Comparison of ENCODE assay signal across 19 cellular contexts in genomic region chr18:53644799-53645471, GRCh38.
DNase-seq lines count a peak whose midpoint lies in the region; ATAC-seq and TF ChIP-seq lines count a peak whose summit lies in the region.
"Had no signal": no experiment of that assay in that cellular context is flagged by ENCODE, and none has a peak within 500 bp of the region (broad histone marks: within the 10 kb centered on the region; RNA-seq: fewer than 3 reads in every experiment).

No MANE protein-coding gene starts in this region.

- no peak overlapping the region for H2AK5ac ChIP-seq in mesendoderm (ENCODE audit: low read length)

- no peak overlapping the region for H3K9ac ChIP-seq in mesendoderm (ENCODE audit: low read length)
- H3K9ac ChIP-seq: BLaER1 had no signal

- peaks cover 18% of the 10 kb centered on the region for H3K9me3 ChIP-seq in left ventricle myocardium inferior (replicated peaks)
- H3K9me3 ChIP-seq in spleen: peaks cover 0 to 16% (median 8%) of the 10 kb centered on the region in 8 donors
- H3K9me3 ChIP-seq: BLaER1 had no signal

- no peak overlapping the region for H3K4me2 ChIP-seq in mesendoderm (ENCODE audit: low read length)
- H3K4me2 ChIP-seq: BLaER1 had no signal

- H3K4me1 ChIP-seq in left ventricle myocardium inferior (peaks cover 14% of the 10 kb centered on the region), mesendoderm (ENCODE audit: control insufficient read depth, low read depth, low read length) (no peaks in the 10 kb centered on the region), spleen (no peaks in the 10 kb centered on the region)
- H3K4me1 ChIP-seq: BLaER1 had no signal

- no peaks in the 10 kb centered on the region for H3K27me3 ChIP-seq in left ventricle myocardium inferior (ENCODE audit: low read depth)
- no peaks in the 10 kb centered on the region for H3K27me3 ChIP-seq in mesendoderm (ENCODE audit: insufficient read depth, low read length, poor library complexity)
- no peaks in the 10 kb centered on the region for H3K27me3 ChIP-seq in spleen (replicated peaks in 1 of 7)
- H3K27me3 ChIP-seq: BLaER1 had no signal

- WGBS in mesendoderm (ENCODE audit: extremely low coverage, insufficient coverage, low lambda C conversion rate): no CpG with 5 or more reads among the region's 2 CpGs
- 49 to 65% (median 57%) methylated on average over 2 of the region's 2 CpGs for WGBS in spleen, 5 donors

- no peak for TF ChIP-seq CTCF in left ventricle myocardium inferior (IDR thresholded peaks at IDR 0.05; ENCODE audit: borderline replicate concordance)
- TF ChIP-seq CTCF in spleen (IDR thresholded peaks at IDR 0.05 in 8 of 11, conservative IDR thresholded peaks at IDR 0.05 in 3 of 11): no peak

- DNase-seq in NCI-H2171 treated with DMSO at 0.1 percent for 48 hours (lab: John Stamatoyannopoulos, UW) (peak; percentile 16), NCI-H2171 (lab: John Stamatoyannopoulos, UW) (no peak), left ventricle myocardium superior (no peak), left ventricle myocardium inferior (no peak), mesendoderm (no peak), NOMO-1 treated with dmso at 0.1 percent for 144 hours (lab: John Stamatoyannopoulos, UW; ENCODE audit: unreplicated experiment) (no peak), spleen (no peak)
- DNase-seq: 8988T; CD4-positive, alpha-beta memory T cell; DMS53; DND-41; EL; GOT3; H7; HFFc6 had no signal

- no peak overlapping the region for H3K27ac ChIP-seq in left ventricle myocardium inferior (replicated peaks)
- H3K27ac ChIP-seq in mesendoderm (ENCODE audit: low read depth, low read length): no peak overlapping the region
- no peak overlapping the region for H3K27ac ChIP-seq in spleen
- H3K27ac ChIP-seq: BLaER1, HL-60 had no signal

- no peaks in the 10 kb centered on the region for H3K79me2 ChIP-seq in mesendoderm (ENCODE audit: control insufficient read depth, insufficient read depth, low read length)

- H3K4me3 ChIP-seq in left ventricle myocardium inferior: no peak overlapping the region
- no peak overlapping the region for H3K4me3 ChIP-seq in mesendoderm (ENCODE audit: low read length)
- H3K4me3 ChIP-seq in spleen: no peak overlapping the region
- H3K4me3 ChIP-seq: BLaER1, GM12878 had no signal

- no peak overlapping the region for H2BK15ac ChIP-seq in mesendoderm (replicated peaks; ENCODE audit: low read depth)

- H2BK120ac ChIP-seq in mesendoderm (ENCODE audit: low read depth, low read length): no peak overlapping the region

- no peaks in the 10 kb centered on the region for H3K79me1 ChIP-seq in mesendoderm (ENCODE audit: low read length)

- no peak overlapping the region for H2BK5ac ChIP-seq in mesendoderm (ENCODE audit: low read length)

- intact Hi-C loops in left ventricle myocardium superior (cut with micrococcal nuclease) (no loop called here), left ventricle myocardium inferior (cut with micrococcal nuclease) (no loop called here), spleen (cut with DNase I; ENCODE audit: low total_unique reads) (no loop called here)

- H3K36me3 ChIP-seq in left ventricle myocardium inferior (no peaks in the 10 kb centered on the region), mesendoderm (ENCODE audit: control insufficient read depth, insufficient read depth, low read length) (no peaks in the 10 kb centered on the region), spleen (no peaks in the 10 kb centered on the region)
- H3K36me3 ChIP-seq: BLaER1 had no signal

- no peak overlapping the region for H3K18ac ChIP-seq in mesendoderm (ENCODE audit: low read length)

- H3K23ac ChIP-seq in mesendoderm (ENCODE audit: low read length): no peak overlapping the region

- H3K56ac ChIP-seq in mesendoderm (ENCODE audit: low read length): no peak overlapping the region

- H3K4ac ChIP-seq in mesendoderm (ENCODE audit: low read depth, low read length): peak overlapping the region; percentile 55

- H4K5ac ChIP-seq in mesendoderm (ENCODE audit: low read length): no peak overlapping the region

- TF ChIP-seq POLR2A in spleen (IDR thresholded peaks at IDR 0.05): no peak

- no peak overlapping the region for H4K8ac ChIP-seq in mesendoderm (ENCODE audit: low read depth, low read length)

- peak; percentile 61 for ATAC-seq in left ventricle myocardium superior
- ATAC-seq: GM12878, HCT116 had no signal
